Comparison of ENCODE assay signal across 8 cellular contexts in genomic region chr2:176814740-176815367, GRCh38.
DNase-seq lines count a peak whose midpoint lies in the region; ATAC-seq, FAIRE-seq and TF ChIP-seq lines count a peak whose summit lies in the region.

No MANE protein-coding gene starts in this region.

- H3K4me3 Mint-ChIP-seq in MCF 10A (ENCODE audit: unreplicated experiment) = no peak overlapping the region
- H3K4me3 Mint-ChIP-seq in activated T-cell treated with anti-CD3 and anti-CD28 coated beads, Interleukin-2, amount 50 U/mL, for 24 hours = no peak overlapping the region

- ATAC-seq in GM21423 (IDR thresholded peaks at IDR 0.05; ENCODE audit: unreplicated experiment) = no peak

- intact Hi-C loops in MCF 10A (cut with micrococcal nuclease) = loop anchor here (1.0 to 10.0 kb wide), 7 partner anchors 162 to 910 kb away; no protein-coding TSS in a partner anchor

- no peak overlapping the region for H3K27ac Mint-ChIP-seq in MCF 10A (ENCODE audit: low read depth, unreplicated experiment)
- H3K27ac Mint-ChIP-seq in activated T-cell treated with anti-CD3 and anti-CD28 coated beads, Interleukin-2, amount 50 U/mL, for 24 hours = no peak overlapping the region

- no peaks in the 10 kb centered on the region for H3K4me1 Mint-ChIP-seq in MCF 10A (ENCODE audit: insufficient read depth, unreplicated experiment)
- peaks cover 25% of the 10 kb centered on the region for H3K4me1 Mint-ChIP-seq in activated T-cell treated with anti-CD3 and anti-CD28 coated beads, Interleukin-2, amount 50 U/mL, for 24 hours (ENCODE audit: low read depth)

- TF ChIP-seq POLR2A in H54 (IDR thresholded peaks at IDR 0.05; ENCODE audit: low read depth, low read length) = no peak

- POLR2A ChIA-PET in MCF 10A (lab: Yijun Ruan, JAX) = interaction anchor here (1.1 to 1.2 kb wide), 3 partner anchors 10 to 334 kb away, joined by 3 to 8 read pairs (median 4); no protein-coding TSS in a partner anchor

- peak; percentile 59 for TF ChIP-seq CTCF in MCF 10A (IDR thresholded peaks at IDR 0.05; ENCODE audit: unreplicated experiment)

- no peaks in the 10 kb centered on the region for H3K36me3 Mint-ChIP-seq in MCF 10A (ENCODE audit: insufficient read depth, unreplicated experiment)
- H3K36me3 Mint-ChIP-seq in activated T-cell treated with anti-CD3 and anti-CD28 coated beads, Interleukin-2, amount 50 U/mL, for 24 hours (ENCODE audit: low read depth) = no peaks in the 10 kb centered on the region

- no TSS peak for BruUV-seq in MCF 10A (replicated peaks; lab: Mats Ljungman, UMichigan)

- CTCF ChIA-PET in MCF 10A (lab: Yijun Ruan, JAX) = interaction anchor here (0.5 to 4.4 kb wide), 31 partner anchors 11 to 778 kb away, joined by 3 to 64 read pairs (median 4); no protein-coding TSS in a partner anchor

- peak; percentile 77 for DNase-seq in NCI-H510A treated with DMSO at 0.1 percent for 48 hours (lab: John Stamatoyannopoulos, UW)
- no peak for DNase-seq in NCI-H510A (lab: John Stamatoyannopoulos, UW)
- DNase-seq in H54 (ENCODE audit: insufficient read length, low spot score) = peak; percentile 22
- DNase-seq in NCI-H345 (lab: John Stamatoyannopoulos, UW) = peak; percentile 42
- peak; percentile 38 for DNase-seq in MCF 10A (ENCODE audit: unreplicated experiment)
- peak; percentile 27 for DNase-seq in medulla oblongata (ENCODE audit: extremely low spot score)
- DNase-seq in activated T-cell treated with anti-CD3 and anti-CD28 coated beads, Interleukin-2, amount 50 U/mL, for 24 hours = no peak

- no peak for FAIRE-seq in H54 (lab: Jason Lieb, UNC)

- no peaks in the 10 kb centered on the region for H3K9me3 Mint-ChIP-seq in MCF 10A (ENCODE audit: unreplicated experiment)
- H3K9me3 Mint-ChIP-seq in activated T-cell treated with anti-CD3 and anti-CD28 coated beads, Interleukin-2, amount 50 U/mL, for 24 hours = no peaks in the 10 kb centered on the region

- H3K27me3 Mint-ChIP-seq in MCF 10A (ENCODE audit: insufficient read depth, unreplicated experiment) = peaks cover 12% of the 10 kb centered on the region
- no peaks in the 10 kb centered on the region for H3K27me3 Mint-ChIP-seq in activated T-cell treated with anti-CD3 and anti-CD28 coated beads, Interleukin-2, amount 50 U/mL, for 24 hours

Comparison
In these comparisons a context has a peak if more than half of its experiments do, and no peak if none do; other contexts are left out.
1. DNase-seq: peak in NCI-H510A treated with DMSO at 0.1 percent for 48 hours (single experiment), H54 (single experiment), NCI-H345 (single experiment), MCF 10A (single experiment) and medulla oblongata (single experiment); none in NCI-H510A (single experiment) and activated T-cell treated with anti-CD3 and anti-CD28 coated beads, Interleukin-2, amount 50 U/mL, for 24 hours (single experiment).